24 cellular contexts compared by ENCODE assay signal in genomic region chr3:73459711-73460110, GRCh38.
"Had no signal": no experiment of that assay in that cellular context is flagged by ENCODE, and none has a peak within 500 bp of the region (broad histone marks: within the 10 kb centered on the region; RNA-seq: fewer than 3 reads in every experiment).

No MANE protein-coding gene starts in this region.

- H3K4me3 ChIP-seq: neural progenitor cell, ovary, psoas muscle, right lobe of liver, sigmoid colon, stomach, thoracic aorta, thyroid gland, tibial nerve, upper lobe of left lung, vagina had no signal

- H3K27me3 ChIP-seq: neural progenitor cell, ovary, right lobe of liver, sigmoid colon, stomach, thyroid gland, tibial nerve, upper lobe of left lung, vagina had no signal

- H3K4me1 ChIP-seq: neural progenitor cell, parathyroid adenoma, right lobe of liver, thyroid gland, upper lobe of left lung had no signal

- H3K36me3 ChIP-seq: neural progenitor cell, ovary, right lobe of liver, sigmoid colon, stomach, thoracic aorta, thyroid gland, tibial nerve, upper lobe of left lung, vagina had no signal

- ATAC-seq: psoas muscle; right cardiac atrium; right lobe of liver; stimulated activated effector memory CD8-positive, alpha-beta T cell treated with anti-CD3 and anti-CD28 coated beads, Interleukin-12 subunit alpha, Interleukin-12 subunit beta, amount 100 ng/mL, for 72 hours; stimulated activated naive B cell treated with anti-CD40 and anti-IgM and Interleukin-4, amounts not matched to agents 10 μg/mL and 1 μg/mL and 100 μg/mL, for 72 hours had no signal

- DNase-seq: occipital lobe; ovary; posterior cingulate gyrus; psoas muscle; right cardiac atrium; right lobe of liver; sigmoid colon; small intestine; stimulated activated CD4-positive, alpha-beta T cell treated with anti-CD3 and anti-CD28 coated beads, Interleukin-15, amount 100 ng/mL, for 24 hours; stimulated activated CD4-positive, alpha-beta T cell treated with anti-CD3 and anti-CD28 coated beads, Interleukin-2, amount 100 ng/mL, for 24 hours; stimulated activated CD4-positive, alpha-beta T cell treated with anti-CD3 and anti-CD28 coated beads, Interleukin-2, amount 100 ng/mL, for 48 hours; stimulated activated CD4-positive, alpha-beta T cell treated with anti-CD3 and anti-CD28 coated beads, Interleukin-4, amount 100 ng/mL, for 24 hours; stimulated activated naive B cell treated with anti-CD40 and anti-IgM and Interleukin-4, amounts not matched to agents 10 μg/mL and 1 μg/mL and 100 μg/mL, for 72 hours; stimulated activated naive CD4-positive, alpha-beta T cell treated with Interleukin-2 at 50 U/mL for 16 hours; stomach; thyroid gland; trophoblast cell; upper lobe of left lung had no signal

- H3K9me3 ChIP-seq: ovary, psoas muscle, right lobe of liver, sigmoid colon, stomach, thoracic aorta, thyroid gland, tibial nerve, upper lobe of left lung, vagina had no signal

- H3K9ac ChIP-seq: neural progenitor cell, parathyroid adenoma had no signal
